1 cellular context compared by ENCODE assay signal in genomic region chr10:80455461-80456345, GRCh38.
TF ChIP-seq lines count a peak whose summit lies in the region.

No MANE protein-coding gene starts in this region.

TF ChIP-seq in IMR-90, 13 proteins besides CTCF, POLR2A, EP300 and RAD21:
- TF ChIP-seq MXI1 (IDR thresholded peaks at IDR 0.05; ENCODE audit: borderline replicate concordance, low read depth, low read length) (no peak), CHD1 (IDR thresholded peaks at IDR 0.05; ENCODE audit: low read depth, low read length) (no peak)
TF ChIP-seq in IMR-90: peak in this region for 0.
